Comparison of ENCODE assay signal across 8 cellular contexts in genomic region chr2:164430166-164430783, GRCh38.
A peak's percentile ranks its signal among the peaks of the same experiment; 100 is the strongest.
DNase-seq lines count a peak whose midpoint lies in the region; ATAC-seq, FAIRE-seq and TF ChIP-seq lines count a peak whose summit lies in the region.

No MANE protein-coding gene starts in this region.

- POLR2A ChIA-PET in SK-N-SH (lab: Yijun Ruan, JAX), result no interaction called here

- H3K27me3 ChIP-seq in SK-N-SH (ENCODE audit: insufficient read depth), result no peaks in the 10 kb centered on the region
- peaks cover under 1% of the 10 kb centered on the region for H3K27me3 ChIP-seq in foreskin keratinocyte
- no peaks in the 10 kb centered on the region for H3K27me3 ChIP-seq in smooth muscle cell (ENCODE audit: low read depth)

- H3F3A ChIP-seq in SK-N-SH (replicated peaks; ENCODE audit: insufficient read depth) (no peaks in the 10 kb centered on the region), smooth muscle cell (ENCODE audit: low read depth) (no peaks in the 10 kb centered on the region)

- no peak overlapping the region; a peak in 1 of 4 replicates for H3K4me3 ChIP-seq in SK-N-SH (ENCODE audit: low read depth in 2 of 2, low read length in 1 of 2)
- H3K4me3 ChIP-seq in smooth muscle cell, result no peak overlapping the region

- TF ChIP-seq CTCF in GM12872 (IDR thresholded peaks at IDR 0.05; ENCODE audit: insufficient read depth, low read depth, low read length) (peak; percentile 55), SK-N-SH (IDR thresholded peaks at IDR 0.05) (peak; percentile 78), foreskin keratinocyte (conservative IDR thresholded peaks at IDR 0.05) (peak; percentile 78), smooth muscle cell (IDR thresholded peaks at IDR 0.05; ENCODE audit: borderline replicate concordance, insufficient read depth, poor library complexity, severe bottlenecking) (peak; percentile 62)

- H3K4me1 ChIP-seq in SK-N-SH (ENCODE audit: control insufficient read depth in 1 of 2, insufficient read depth in 2 of 2, low read depth in 1 of 2, low read length in 1 of 2) (no peaks in the 10 kb centered on the region), foreskin keratinocyte (no peaks in the 10 kb centered on the region), smooth muscle cell (ENCODE audit: low read depth) (peaks cover 12% of the 10 kb centered on the region)

- TF ChIP-seq RAD21 in SK-N-SH (IDR thresholded peaks at IDR 0.05; ENCODE audit: low read length), result peak; percentile 86

- DNase-seq in Kasumi-1 (lab: John Stamatoyannopoulos, UW) (peak; percentile 64 to 89), SK-N-SH (peak; percentile 17), foreskin keratinocyte (peak in 1 of 2 donors; percentile 23), smooth muscle cell (lab: John Stamatoyannopoulos, UW; ENCODE audit: unreplicated experiment) (no peak), NCI-H1048 (lab: John Stamatoyannopoulos, UW) (no peak)
- no peak for DNase-seq in stimulated activated CD4-positive, alpha-beta T cell treated with anti-CD3 and anti-CD28 coated beads, Interleukin-4, amount 100 ng/mL, for 1 hour

- H3K36me3 ChIP-seq in SK-N-SH (replicated peaks in 1 of 2; ENCODE audit: control insufficient read depth in 1 of 2, insufficient read depth in 2 of 2, low read length in 1 of 2) (no peaks in the 10 kb centered on the region), smooth muscle cell (ENCODE audit: low read depth) (no peaks in the 10 kb centered on the region)

- no peak for TF ChIP-seq EP300 in SK-N-SH (IDR thresholded peaks at IDR 0.05; ENCODE audit: borderline replicate concordance in 1 of 2, low read depth in 1 of 2, low read length in 1 of 2)

- no peak overlapping the region for H3K9ac ChIP-seq in SK-N-SH
- H3K9ac ChIP-seq in smooth muscle cell (ENCODE audit: low read depth), result no peak overlapping the region

- H2AFZ ChIP-seq in SK-N-SH (ENCODE audit: low read depth), result no peak overlapping the region
- H2AFZ ChIP-seq in smooth muscle cell (ENCODE audit: low read depth), result no peak overlapping the region

- H3K4me2 ChIP-seq in SK-N-SH (no peak overlapping the region), smooth muscle cell (no peak overlapping the region)

- H3K9me2 ChIP-seq in SK-N-SH, result no peaks in the 10 kb centered on the region

- no peaks in the 10 kb centered on the region for H3K79me2 ChIP-seq in SK-N-SH (ENCODE audit: insufficient read depth)
- no peaks in the 10 kb centered on the region for H3K79me2 ChIP-seq in smooth muscle cell (ENCODE audit: low read depth)

- FAIRE-seq in A204.1 (lab: Jason Lieb, UNC), result peak; percentile 76

- peak; percentile 66 for ATAC-seq in foreskin keratinocyte

- WGBS in SK-N-SH (ENCODE audit: low lambda C conversion rate), result 73% methylated on average over 3 of the region's 3 CpGs
- 91% methylated on average over 3 of the region's 3 CpGs for WGBS in smooth muscle cell (ENCODE audit: low lambda C conversion rate)

- H4K20me1 ChIP-seq in SK-N-SH (ENCODE audit: insufficient read depth), result no peaks in the 10 kb centered on the region
- H4K20me1 ChIP-seq in smooth muscle cell (ENCODE audit: low read depth), result no peaks in the 10 kb centered on the region

- H3K9me3 ChIP-seq in SK-N-SH, result no peaks in the 10 kb centered on the region
- no peaks in the 10 kb centered on the region for H3K9me3 ChIP-seq in smooth muscle cell (replicated peaks; ENCODE audit: low read depth)

- CTCF ChIA-PET in SK-N-SH (lab: Yijun Ruan, JAX), result interaction anchor here (0.7 to 4.3 kb wide), 15 partner anchors 13 to 1260 kb away, joined by 3 to 27 read pairs (median 4); no protein-coding TSS in a partner anchor

- H3K27ac ChIP-seq in SK-N-SH (ENCODE audit: low read depth in 2 of 2, low read length in 1 of 2) (no peak overlapping the region), foreskin keratinocyte (no peak overlapping the region), smooth muscle cell (ENCODE audit: low read depth) (no peak overlapping the region)

TF ChIP-seq in SK-N-SH, 30 proteins besides CTCF, POLR2A, EP300 and RAD21:
- TF ChIP-seq POLR2AphosphoS5 (IDR thresholded peaks at IDR 0.05; ENCODE audit: low read depth, low read length) (no peak), JUND (IDR thresholded peaks at IDR 0.05) (no peak), SMC3 (IDR thresholded peaks at IDR 0.05; ENCODE audit: low read depth, low read length) (peak; percentile 74), RFX5 (IDR thresholded peaks at IDR 0.05; ENCODE audit: low read length) (no peak)

Comparison
In these comparisons a context has a peak if more than half of its experiments do, and no peak if none do; other contexts are left out.
1. DNase-seq: peak in Kasumi-1 (2 of 2) and SK-N-SH (single experiment); none in smooth muscle cell (single experiment), NCI-H1048 (single experiment) and stimulated activated CD4-positive, alpha-beta T cell treated with anti-CD3 and anti-CD28 coated beads, Interleukin-4, amount 100 ng/mL, for 1 hour (single experiment).
2. Peak in every context shown above with its lines, with median percentiles within 50 percentile points of each other: CTCF ChIP-seq.